In genomic region chr2:170714156-170715061, GRCh38 we compare ENCODE assay signal across 8 cellular contexts. TPM values are rescaled to one million over a fixed set of nuclear protein-coding genes. Genes with fewer than 3 reads are reported as not detected.
A peak's percentile ranks its signal among the peaks of the same experiment; 100 is the strongest.
DNase-seq lines count a peak whose midpoint lies in the region; ATAC-seq and TF ChIP-seq lines count a peak whose summit lies in the region.

No MANE protein-coding gene starts in this region.

- peaks cover 12 to 14% of the 10 kb centered on the region in 2 donors for H3K4me1 Mint-ChIP-seq in immature natural killer cell
- peaks cover 18 to 36% of the 10 kb centered on the region in 2 donors for H3K4me1 Mint-ChIP-seq in stimulated activated naive B cell treated with anti-CD40 and anti-IgM and Interleukin-4, amounts not matched to agents 10 μg/mL and 1 μg/mL and 100 μg/mL, for 72 hours

- peak in 1 of 2 donors; percentile 35 for TF ChIP-seq POLR2A in adrenal gland (IDR thresholded peaks at IDR 0.05)

- H3K9me3 ChIP-seq in MM.1S (replicated peaks; ENCODE audit: insufficient read depth, low read length) (no peaks in the 10 kb centered on the region), adrenal gland (replicated peaks in 1 of 3) (no peaks in the 10 kb centered on the region)

- peak; percentile 41 to 52 for ATAC-seq in stimulated activated naive B cell treated with anti-CD40 and anti-IgM and Interleukin-4, amounts not matched to agents 10 μg/mL and 1 μg/mL and 100 μg/mL, for 72 hours (replicated peaks)
- no peak for ATAC-seq in HG02852 (IDR thresholded peaks at IDR 0.05; ENCODE audit: unreplicated experiment)
- ATAC-seq in GM18907 (IDR thresholded peaks at IDR 0.05; ENCODE audit: unreplicated experiment), result no peak

- H3K27ac ChIP-seq in MM.1S (ENCODE audit: low read length) (no peak overlapping the region), adrenal gland (peak overlapping the region in 4 of 5 donors; percentile 30 to 87 (median 62))

- H3K27me3 ChIP-seq in MM.1S (replicated peaks; ENCODE audit: insufficient read depth, low read length), result 0 out of 2 replicates have a peak, but pooled peaks cover 11% of the 10 kb centered on the region
- peaks cover 32% of the 10 kb centered on the region for H3K27me3 ChIP-seq in adrenal gland

- peaks cover 3% of the 10 kb centered on the region; the same call in 1 of the 2 replicates for H3F3A ChIP-seq in MM.1S (ENCODE audit: insufficient read depth, low read length)

- H3K79me2 ChIP-seq in MM.1S (ENCODE audit: low read length), result no peaks in the 10 kb centered on the region

- H3K36me3 ChIP-seq in MM.1S (replicated peaks; ENCODE audit: insufficient read depth, low read length) (no peaks in the 10 kb centered on the region), adrenal gland (replicated peaks in 1 of 2) (no peaks in the 10 kb centered on the region)

- H3K36me3 Mint-ChIP-seq in immature natural killer cell, result peaks cover 0 to 3% (median 0%) of the 10 kb centered on the region in 3 donors
- H3K36me3 Mint-ChIP-seq in stimulated activated naive B cell treated with anti-CD40 and anti-IgM and Interleukin-4, amounts not matched to agents 10 μg/mL and 1 μg/mL and 100 μg/mL, for 72 hours, result peaks cover 2 to 3% of the 10 kb centered on the region in 2 donors

- intact Hi-C loops in adrenal gland (cut with DNase I), result loop anchor here in 1 of 2 donors (10.0 kb wide), 1 partner anchor 60 kb away; the partner anchor contains the start of gene ERICH2

- H2AFZ ChIP-seq in MM.1S (ENCODE audit: low read length), result peak overlapping the region; percentile 100

- no peak overlapping the region for H3K27ac Mint-ChIP-seq in immature natural killer cell
- peak overlapping the region; percentile 79 for H3K27ac Mint-ChIP-seq in stimulated activated naive B cell treated with anti-CD40 and anti-IgM and Interleukin-4, amounts not matched to agents 10 μg/mL and 1 μg/mL and 100 μg/mL, for 72 hours

- H3K27me3 Mint-ChIP-seq in immature natural killer cell (ENCODE audit: low read depth in 3 of 3), result peaks cover 15 to 43% (median 36%) of the 10 kb centered on the region in 3 donors
- peaks cover 61 to 87% of the 10 kb centered on the region in 2 donors for H3K27me3 Mint-ChIP-seq in stimulated activated naive B cell treated with anti-CD40 and anti-IgM and Interleukin-4, amounts not matched to agents 10 μg/mL and 1 μg/mL and 100 μg/mL, for 72 hours

- H3K9me3 Mint-ChIP-seq in immature natural killer cell, result peaks cover 0 to 8% (median 0%) of the 10 kb centered on the region in 6 donors
- H3K9me3 Mint-ChIP-seq in stimulated activated naive B cell treated with anti-CD40 and anti-IgM and Interleukin-4, amounts not matched to agents 10 μg/mL and 1 μg/mL and 100 μg/mL, for 72 hours, result peaks cover 3% of the 10 kb centered on the region in 2 donors

- no peak for TF ChIP-seq CTCF in MM.1S (IDR thresholded peaks at IDR 0.05; ENCODE audit: low read length)
- no peak for TF ChIP-seq CTCF in adrenal gland (IDR thresholded peaks at IDR 0.05)

- H4K20me1 ChIP-seq in MM.1S (ENCODE audit: insufficient read depth, low read length), result no peaks in the 10 kb centered on the region

- H3K9me2 ChIP-seq in MM.1S (replicated peaks; ENCODE audit: insufficient read depth, low read length), result no peaks in the 10 kb centered on the region

- H3K4me3 Mint-ChIP-seq in immature natural killer cell, result peak overlapping the region; percentile 82 to 85 (median 84)
- H3K4me3 Mint-ChIP-seq in stimulated activated naive B cell treated with anti-CD40 and anti-IgM and Interleukin-4, amounts not matched to agents 10 μg/mL and 1 μg/mL and 100 μg/mL, for 72 hours, result peak overlapping the region; percentile 80 to 85

- no peaks in the 10 kb centered on the region for H3K4me1 ChIP-seq in MM.1S (ENCODE audit: low read length)
- peaks cover 10 to 25% of the 10 kb centered on the region in 2 donors for H3K4me1 ChIP-seq in adrenal gland (replicated peaks in 1 of 2)

- peak overlapping the region; percentile 70 for H3K4me3 ChIP-seq in MM.1S (ENCODE audit: low read length)
- peak overlapping the region in 3 of 4 donors; percentile 36 to 61 (median 43) for H3K4me3 ChIP-seq in adrenal gland

- H3K9ac ChIP-seq in MM.1S (ENCODE audit: low read length), result no peak overlapping the region; the same call in 1 of the 2 replicates

- DNase-seq in GM03348 (ENCODE audit: low spot score), result peak; percentile 49
- peak; percentile 45 for DNase-seq in MM.1S
- peak; percentile 57 to 78 (median 72) for DNase-seq in adrenal gland
- no peak for DNase-seq in immature natural killer cell
- DNase-seq in stimulated activated naive B cell treated with anti-CD40 and anti-IgM and Interleukin-4, amounts not matched to agents 10 μg/mL and 1 μg/mL and 100 μg/mL, for 72 hours, result no peak
- DNase-seq in NCI-H524 treated with DMSO at 0.1 percent for 48 hours (lab: John Stamatoyannopoulos, UW), result no peak

- H3K4me2 ChIP-seq in MM.1S (ENCODE audit: low read depth, low read length), result peak overlapping the region; percentile 89

- 0 to 4% (median 1%) methylated on average over 19 to 74 of the region's 74 CpGs for WGBS in adrenal gland, 4 donors

RNA-seq across cellular contexts. Expression of gene SP5, which starts 0.7 kb away (rescaled TPM):
- total RNA-seq in adrenal gland, result 1 to 10 TPM in 7 of 8 donors, under 1 TPM in 1; 0.87 to 9.2 (median 4.8) TPM
- 1 to 10 TPM in 1 of 3 donors, under 1 TPM in 2; 0.16 to 1.3 (median 0.88) TPM for polyA plus RNA-seq in adrenal gland
- not detected for polyA plus RNA-seq in immature natural killer cell

RNA-seq across cellular contexts. Expression of gene ERICH2, which starts 55.8 kb away (rescaled TPM):
- under 1 TPM in 2 of 8 donors, not detected in 6; 0.39 to 0.57 TPM for total RNA-seq in adrenal gland
- 1 to 10 TPM; 1.2 to 1.7 (median 1.5) TPM for polyA plus RNA-seq in adrenal gland
- not detected for polyA plus RNA-seq in immature natural killer cell

Comparison
In these comparisons a context has a peak if more than half of its experiments do, and no peak if none do; other contexts are left out.
1. DNase-seq: peak in GM03348 (single experiment), MM.1S (single experiment) and adrenal gland (7 of 7); none in immature natural killer cell (0 of 3), stimulated activated naive B cell treated with anti-CD40 and anti-IgM and Interleukin-4, amounts not matched to agents 10 μg/mL and 1 μg/mL and 100 μg/mL, for 72 hours (single experiment) and NCI-H524 treated with DMSO at 0.1 percent for 48 hours (single experiment).
2. ATAC-seq: peak in stimulated activated naive B cell treated with anti-CD40 and anti-IgM and Interleukin-4, amounts not matched to agents 10 μg/mL and 1 μg/mL and 100 μg/mL, for 72 hours (2 of 2); none in HG02852 (single experiment) and GM18907 (single experiment).